21 cellular contexts compared by ENCODE assay signal in the genomic region with DNA sequence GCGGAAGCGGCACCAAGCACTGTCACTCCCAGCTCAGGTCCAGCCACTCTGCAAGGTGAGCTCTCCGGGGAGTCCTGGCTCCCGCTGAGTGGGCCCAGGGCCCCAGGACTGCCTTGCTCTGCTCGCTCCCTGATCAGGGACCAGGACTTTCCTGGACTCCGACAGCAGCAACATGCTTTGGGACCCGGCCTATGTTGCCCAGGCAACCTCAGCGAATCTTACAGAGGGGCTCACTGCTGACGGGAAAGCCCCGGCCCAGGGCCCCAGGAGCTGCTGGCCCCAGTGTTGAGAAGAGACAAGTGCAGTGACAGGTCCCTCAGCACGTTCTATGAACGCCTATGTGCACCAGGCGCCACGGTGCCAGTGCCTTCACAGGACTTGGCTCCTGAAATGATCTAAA. TPM values are rescaled to one million over a fixed set of nuclear protein-coding genes. Genes with fewer than 3 reads are reported as not detected.
"Had no signal": no experiment of that assay in that cellular context is flagged by ENCODE, and none has a peak within 500 bp of the region (broad histone marks: within the 10 kb centered on the region; RNA-seq: fewer than 3 reads in every experiment).

No MANE protein-coding gene starts in this region.

- H3K27ac Mint-ChIP-seq: activated CD8-positive, alpha-beta T cell treated with anti-CD3 and anti-CD28 coated beads, Interleukin-2, amount 10 ng/mL, durations not matched to agents 7 days and 5 days; activated naive CD4-positive, alpha-beta T cell treated with anti-CD3 and anti-CD28 coated beads, Interleukin-2, amount 50 U/mL, for 24 hours; activated T-helper 1 cell treated with anti-CD3 and anti-CD28 coated beads, Interleukin-12 subunit alpha, Interleukin-12 subunit beta, Interleukin-2, Interleukin-4 antibody, amounts not matched to agents 30 ng/mL and 10 ng/mL and 1 ng/mL, durations not matched to agents 14 hours and 24 hours and 36 hours; dendritic cell treated with granulocyte-macrophage colony-stimulating factor and Interleukin-4, amounts not matched to agents 40 ng/mL and 50 ng/mL, for 4 days; natural killer cell had no signal

- H3K9me3 Mint-ChIP-seq: activated naive CD4-positive, alpha-beta T cell treated with anti-CD3 and anti-CD28 coated beads, Interleukin-2, amount 50 U/mL, for 24 hours; activated T-helper 1 cell treated with anti-CD3 and anti-CD28 coated beads, Interleukin-12 subunit alpha, Interleukin-12 subunit beta, Interleukin-2, Interleukin-4 antibody, amounts not matched to agents 30 ng/mL and 10 ng/mL and 1 ng/mL, durations not matched to agents 14 hours and 24 hours and 36 hours; dendritic cell treated with granulocyte-macrophage colony-stimulating factor and Interleukin-4, amounts not matched to agents 40 ng/mL and 50 ng/mL, for 4 days; natural killer cell had no signal

- H3K27ac ChIP-seq: body of pancreas, esophagus muscularis mucosa, sigmoid colon, thoracic aorta, upper lobe of right lung had no signal

- H3K27me3 ChIP-seq: body of pancreas, esophagus muscularis mucosa, sigmoid colon, upper lobe of right lung had no signal

- H3K36me3 ChIP-seq: esophagus muscularis mucosa, sigmoid colon, thoracic aorta, upper lobe of right lung had no signal

- ATAC-seq: activated CD8-positive, alpha-beta T cell treated with anti-CD3 and anti-CD28 coated beads, Interleukin-2, amount 10 ng/mL, durations not matched to agents 7 days and 5 days; body of pancreas; natural killer cell; upper lobe of right lung had no signal

- H3K4me1 ChIP-seq: body of pancreas, upper lobe of right lung had no signal

- H3K4me3 ChIP-seq: body of pancreas, esophagus muscularis mucosa, sigmoid colon, thoracic aorta, upper lobe of right lung had no signal

- H3K9me3 ChIP-seq: body of pancreas, esophagus muscularis mucosa, sigmoid colon, thoracic aorta, upper lobe of right lung had no signal

- H3K4me3 Mint-ChIP-seq: activated CD8-positive, alpha-beta T cell treated with anti-CD3 and anti-CD28 coated beads, Interleukin-2, amount 10 ng/mL, durations not matched to agents 7 days and 5 days; activated naive CD4-positive, alpha-beta T cell treated with anti-CD3 and anti-CD28 coated beads, Interleukin-2, amount 50 U/mL, for 24 hours; activated T-helper 1 cell treated with anti-CD3 and anti-CD28 coated beads, Interleukin-12 subunit alpha, Interleukin-12 subunit beta, Interleukin-2, Interleukin-4 antibody, amounts not matched to agents 30 ng/mL and 10 ng/mL and 1 ng/mL, durations not matched to agents 14 hours and 24 hours and 36 hours; dendritic cell treated with granulocyte-macrophage colony-stimulating factor and Interleukin-4, amounts not matched to agents 40 ng/mL and 50 ng/mL, for 4 days; natural killer cell had no signal

- H3K4me1 Mint-ChIP-seq: natural killer cell had no signal

- H3K36me3 Mint-ChIP-seq: natural killer cell had no signal

- DNase-seq: activated CD4-positive, alpha-beta T cell treated with anti-CD3 and anti-CD28 coated beads for 1 hour; activated CD4-positive, alpha-beta T cell treated with anti-CD3 and anti-CD28 coated beads, Interleukin-2, amount 50 U/mL, for 1 hour; activated CD8-positive, alpha-beta T cell treated with anti-CD3 and anti-CD28 coated beads, Interleukin-2, amount 10 ng/mL, durations not matched to agents 7 days and 5 days; activated gamma-delta T cell treated with Interleukin-2 at 50 U/mL for 16 hours; body of pancreas; effector memory CD4-positive, alpha-beta T cell; left ventricle myocardium superior; mammary epithelial cell; midbrain; natural killer cell; sigmoid colon; stimulated activated CD4-positive, alpha-beta T cell treated with anti-CD3 and anti-CD28 coated beads, Interleukin-2, amount 100 ng/mL, for 48 hours; stimulated activated CD8-positive, alpha-beta memory T cell treated with anti-CD3 and anti-CD28 coated beads, Interleukin-4, amount 100 ng/mL, for 48 hours; stimulated activated naive CD4-positive, alpha-beta T cell; T-helper 1 cell; upper lobe of right lung had no signal

- H3K27me3 Mint-ChIP-seq: activated naive CD4-positive, alpha-beta T cell treated with anti-CD3 and anti-CD28 coated beads, Interleukin-2, amount 50 U/mL, for 24 hours; dendritic cell treated with granulocyte-macrophage colony-stimulating factor and Interleukin-4, amounts not matched to agents 40 ng/mL and 50 ng/mL, for 4 days had no signal

RNA-seq across cellular contexts. Expression of a gene that starts 28.4 kb away (rescaled TPM):
- total RNA-seq: activated T-helper 1 cell treated with anti-CD3 and anti-CD28 coated beads, Interleukin-12 subunit alpha, Interleukin-12 subunit beta, Interleukin-2, Interleukin-4 antibody, amounts not matched to agents 30 ng/mL and 10 ng/mL and 1 ng/mL, durations not matched to agents 14 hours and 24 hours and 36 hours had no signal
